10 cellular contexts compared by ENCODE assay signal in genomic region chr15:62928996-62929350, GRCh38.
DNase-seq lines count a peak whose midpoint lies in the region; TF ChIP-seq lines count a peak whose summit lies in the region.
"Had no signal": no experiment of that assay in that cellular context is flagged by ENCODE, and none has a peak within 500 bp of the region (broad histone marks: within the 10 kb centered on the region; RNA-seq: fewer than 3 reads in every experiment).

No MANE protein-coding gene starts in this region.

- H3K27me3 Mint-ChIP-seq in nephron progenitor cell (ENCODE audit: low read depth, poor library complexity), result no peaks in the 10 kb centered on the region

- no peaks in the 10 kb centered on the region for H3K27me3 ChIP-seq in dorsolateral prefrontal cortex

- TF ChIP-seq CTCF in RWPE1 (conservative IDR thresholded peaks at IDR 0.05; ENCODE audit: low read depth) (no peak), dorsolateral prefrontal cortex (IDR thresholded peaks at IDR 0.05 in 54 of 56, conservative IDR thresholded peaks at IDR 0.05 in 2 of 56; ENCODE audit: low read depth in 1 of 56, partially characterized antibody in 56 of 56) (no peak), nephron progenitor cell (IDR thresholded peaks at IDR 0.05) (no peak)

- H3K27ac ChIP-seq in RWPE1 (peak overlapping the region; percentile 77; the same call in 1 of the 2 replicates), dorsolateral prefrontal cortex (no peak overlapping the region)
- H3K27ac ChIP-seq: KMS-11 had no signal

- CTCF ChIA-PET in RWPE1 (lab: Yijun Ruan, JAX), result interaction anchor here (0.6 to 1.1 kb wide), 4 partner anchors 16 to 143 kb away, joined by 3 to 5 read pairs (median 4); no protein-coding TSS in a partner anchor

- POLR2A ChIA-PET in RWPE1 (lab: Yijun Ruan, JAX; ENCODE audit: low non-redundant PET), result interaction anchor here (1.0 kb wide), 1 partner anchor 113 kb away, joined by 3 read pairs; the partner anchor contains the start of gene TPM1

- H3K9me3 Mint-ChIP-seq in nephron progenitor cell, result no peaks in the 10 kb centered on the region

- no peak overlapping the region for H3K4me3 Mint-ChIP-seq in nephron progenitor cell

- H3K27ac Mint-ChIP-seq in nephron progenitor cell, result no peak overlapping the region

- H3K36me3 Mint-ChIP-seq in nephron progenitor cell (ENCODE audit: low read depth), result no peaks in the 10 kb centered on the region

- peak; percentile 66 for DNase-seq in GM03348 (ENCODE audit: low spot score)
- DNase-seq in RWPE1 (ENCODE audit: low spot score), result peak; percentile 85
- peak; percentile 55 for DNase-seq in fibroblast of gingiva (ENCODE audit: low read depth)
- peak; percentile 7 for DNase-seq in pulmonary artery endothelial cell (ENCODE audit: low read depth, low spot score)
- no peak for DNase-seq in dorsolateral prefrontal cortex
- no peak for DNase-seq in DMS153 (lab: John Stamatoyannopoulos, UW)
- no peak for DNase-seq in NOMO-1 (lab: John Stamatoyannopoulos, UW; ENCODE audit: unreplicated experiment in 2 of 2)
- no peak for DNase-seq in nephron progenitor cell

- no peak overlapping the region for H3K4me3 ChIP-seq in dorsolateral prefrontal cortex
- H3K4me3 ChIP-seq: skin epidermis had no signal

- intact Hi-C loops in dorsolateral prefrontal cortex (cut with DNase I), result no loop called here

- H3K4me1 Mint-ChIP-seq in nephron progenitor cell, result peaks cover 5% of the 10 kb centered on the region

Comparison
In these comparisons a context has a peak if more than half of its experiments do, and no peak if none do; other contexts are left out.
1. DNase-seq: peak in GM03348 (single experiment), RWPE1 (single experiment), fibroblast of gingiva (single experiment) and pulmonary artery endothelial cell (single experiment); none in dorsolateral prefrontal cortex (0 of 10), DMS153 (single experiment), NOMO-1 (0 of 2) and nephron progenitor cell (single experiment).